ENCODE assay signal across 1 cellular context in the genomic region with DNA sequence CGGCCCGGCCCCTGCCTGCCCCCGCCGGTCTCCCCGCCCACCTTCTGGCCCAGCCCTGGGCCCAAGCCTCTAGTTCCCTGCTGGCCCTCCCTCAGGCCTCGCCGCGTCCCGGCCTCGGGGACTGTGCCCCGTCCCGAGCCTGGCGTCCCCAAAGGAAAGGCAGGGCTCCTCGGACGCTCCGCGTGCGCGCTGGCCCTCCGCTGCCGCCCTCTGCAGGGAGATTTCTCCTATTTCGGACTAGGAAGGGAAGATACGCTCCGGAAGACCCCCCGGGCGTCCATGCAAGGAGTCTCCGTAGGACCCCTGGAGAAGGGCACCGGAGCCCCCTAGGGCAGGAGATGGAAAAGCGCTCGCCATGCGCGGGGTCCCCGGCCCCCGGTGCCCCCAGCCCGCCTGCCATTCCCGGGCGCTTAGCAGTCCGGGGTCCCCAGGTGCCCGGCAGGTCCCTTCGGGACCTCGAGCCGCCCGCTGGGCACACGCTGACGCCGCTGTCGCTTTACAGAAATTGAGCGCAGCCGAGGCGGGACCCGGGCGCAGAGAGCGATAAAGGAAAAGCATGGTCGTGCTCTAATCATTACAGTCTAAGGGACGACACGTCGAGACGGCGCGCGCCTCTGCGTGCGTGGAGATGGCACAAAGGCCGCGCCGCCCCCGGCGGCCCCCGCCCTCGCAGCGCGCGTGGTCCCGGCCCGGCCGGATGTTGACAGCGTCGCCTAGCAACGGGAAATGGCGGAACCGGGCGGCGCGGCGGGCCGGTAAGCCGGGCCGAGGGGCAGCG.
A peak's percentile ranks its signal among the peaks of the same experiment; 100 is the strongest.
TF ChIP-seq lines count a peak whose summit lies in the region.

A gene with protein sequence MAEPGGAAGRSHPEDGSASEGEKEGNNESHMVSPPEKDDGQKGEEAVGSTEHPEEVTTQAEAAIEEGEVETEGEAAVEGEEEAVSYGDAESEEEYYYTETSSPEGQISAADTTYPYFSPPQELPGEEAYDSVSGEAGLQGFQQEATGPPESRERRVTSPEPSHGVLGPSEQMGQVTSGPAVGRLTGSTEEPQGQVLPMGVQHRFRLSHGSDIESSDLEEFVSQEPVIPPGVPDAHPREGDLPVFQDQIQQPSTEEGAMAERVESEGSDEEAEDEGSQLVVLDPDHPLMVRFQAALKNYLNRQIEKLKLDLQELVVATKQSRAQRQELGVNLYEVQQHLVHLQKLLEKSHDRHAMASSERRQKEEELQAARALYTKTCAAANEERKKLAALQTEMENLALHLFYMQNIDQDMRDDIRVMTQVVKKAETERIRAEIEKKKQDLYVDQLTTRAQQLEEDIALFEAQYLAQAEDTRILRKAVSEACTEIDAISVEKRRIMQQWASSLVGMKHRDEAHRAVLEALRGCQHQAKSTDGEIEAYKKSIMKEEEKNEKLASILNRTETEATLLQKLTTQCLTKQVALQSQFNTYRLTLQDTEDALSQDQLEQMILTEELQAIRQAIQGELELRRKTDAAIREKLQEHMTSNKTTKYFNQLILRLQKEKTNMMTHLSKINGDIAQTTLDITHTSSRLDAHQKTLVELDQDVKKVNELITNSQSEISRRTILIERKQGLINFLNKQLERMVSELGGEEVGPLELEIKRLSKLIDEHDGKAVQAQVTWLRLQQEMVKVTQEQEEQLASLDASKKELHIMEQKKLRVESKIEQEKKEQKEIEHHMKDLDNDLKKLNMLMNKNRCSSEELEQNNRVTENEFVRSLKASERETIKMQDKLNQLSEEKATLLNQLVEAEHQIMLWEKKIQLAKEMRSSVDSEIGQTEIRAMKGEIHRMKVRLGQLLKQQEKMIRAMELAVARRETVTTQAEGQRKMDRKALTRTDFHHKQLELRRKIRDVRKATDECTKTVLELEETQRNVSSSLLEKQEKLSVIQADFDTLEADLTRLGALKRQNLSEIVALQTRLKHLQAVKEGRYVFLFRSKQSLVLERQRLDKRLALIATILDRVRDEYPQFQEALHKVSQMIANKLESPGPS (plus strand): TSS at position 706 of the 778 bp plus-strand sequence. CDS start 21 bp downstream, at position 727.

TF ChIP-seq in HepG2, 621 proteins besides CTCF, POLR2A, EP300 and RAD21 (continued from another document and continues in another):
- TF ChIP-seq, protein P1, sequence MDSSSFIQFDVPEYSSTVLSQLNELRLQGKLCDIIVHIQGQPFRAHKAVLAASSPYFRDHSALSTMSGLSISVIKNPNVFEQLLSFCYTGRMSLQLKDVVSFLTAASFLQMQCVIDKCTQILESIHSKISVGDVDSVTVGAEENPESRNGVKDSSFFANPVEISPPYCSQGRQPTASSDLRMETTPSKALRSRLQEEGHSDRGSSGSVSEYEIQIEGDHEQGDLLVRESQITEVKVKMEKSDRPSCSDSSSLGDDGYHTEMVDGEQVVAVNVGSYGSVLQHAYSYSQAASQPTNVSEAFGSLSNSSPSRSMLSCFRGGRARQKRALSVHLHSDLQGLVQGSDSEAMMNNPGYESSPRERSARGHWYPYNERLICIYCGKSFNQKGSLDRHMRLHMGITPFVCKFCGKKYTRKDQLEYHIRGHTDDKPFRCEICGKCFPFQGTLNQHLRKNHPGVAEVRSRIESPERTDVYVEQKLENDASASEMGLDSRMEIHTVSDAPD (CRISPR knock-in tag; IDR thresholded peaks at IDR 0.05): peak; percentile 4; the same call in 1 of the 2 replicates
- TF ChIP-seq HOXA9 (CRISPR knock-in tag; IDR thresholded peaks at IDR 0.05; ENCODE audit: borderline replicate concordance) (peak; percentile 73; the same call in 1 of the 2 replicates), GABPA (IDR thresholded peaks at IDR 0.05; ENCODE audit: low read depth, low read length) (peak; percentile 73), GABPA (CRISPR knock-in tag; IDR thresholded peaks at IDR 0.05; ENCODE audit: low read depth) (peak; percentile 63), ZBTB1 (CRISPR knock-in tag; IDR thresholded peaks at IDR 0.05; ENCODE audit: borderline replicate concordance) (no peak), RELA (CRISPR knock-in tag; IDR thresholded peaks at IDR 0.05) (0 out of 2 replicates have a peak, but pooled peaks have one; percentile 59), JARID2 (CRISPR knock-in tag; IDR thresholded peaks at IDR 0.05; ENCODE audit: insufficient replicate concordance) (no peak), EEA1 (CRISPR knock-in tag; IDR thresholded peaks at IDR 0.05; ENCODE audit: borderline replicate concordance) (peak; percentile 87; the same call in 1 of the 2 replicates), GATAD2A (CRISPR knock-in tag; IDR thresholded peaks at IDR 0.05) (no peak; the same call in 1 of the 2 replicates), RBFOX2 (IDR thresholded peaks at IDR 0.05; ENCODE audit: low read depth, low read length) (peak; percentile 82), SP2 (CRISPR knock-in tag; IDR thresholded peaks at IDR 0.05) (peak; percentile 54; the same call in 1 of the 2 replicates), ZNF615 (CRISPR knock-in tag; IDR thresholded peaks at IDR 0.05; ENCODE audit: borderline replicate concordance) (0 out of 2 replicates have a peak, but pooled peaks have one; percentile 54), FOXA1 (IDR thresholded peaks at IDR 0.05) (no peak), FOXA1 (CRISPR knock-in tag; IDR thresholded peaks at IDR 0.05) (peak; percentile 68), SIN3A (IDR thresholded peaks at IDR 0.05; ENCODE audit: borderline replicate concordance, low read depth, low read length) (peak; percentile 100), MAZ (IDR thresholded peaks at IDR 0.05; ENCODE audit: borderline replicate concordance, low read depth, low read length) (peak; percentile 94), MAZ (CRISPR knock-in tag; IDR thresholded peaks at IDR 0.05; ENCODE audit: low read depth) (peak; percentile 86), YEATS2 (CRISPR knock-in tag; IDR thresholded peaks at IDR 0.05; ENCODE audit: borderline replicate concordance) (0 out of 2 replicates have a peak, but pooled peaks have one; percentile 24), JUND (CRISPR knock-in tag; IDR thresholded peaks at IDR 0.05) (0 out of 2 replicates have a peak, but pooled peaks have one; percentile 6), ZFP36L1 (CRISPR knock-in tag; IDR thresholded peaks at IDR 0.05) (peak; percentile 67), ZNF224 (CRISPR knock-in tag; IDR thresholded peaks at IDR 0.05) (peak; percentile 92; the same call in 1 of the 2 replicates), FOXC1 (CRISPR knock-in tag; IDR thresholded peaks at IDR 0.05; ENCODE audit: borderline replicate concordance) (peak; percentile 69; the same call in 1 of the 2 replicates), ZNF547 (CRISPR knock-in tag; IDR thresholded peaks at IDR 0.05) (peak; percentile 93), MEF2D (CRISPR knock-in tag; IDR thresholded peaks at IDR 0.05) (no peak), ATRX (CRISPR knock-in tag; IDR thresholded peaks at IDR 0.05; ENCODE audit: borderline replicate concordance) (no peak), ARID2 (CRISPR knock-in tag; IDR thresholded peaks at IDR 0.05; ENCODE audit: borderline replicate concordance) (0 out of 2 replicates have a peak, but pooled peaks have one; percentile 26), ZKSCAN5 (CRISPR knock-in tag; IDR thresholded peaks at IDR 0.05) (no peak), IKZF1 (IDR thresholded peaks at IDR 0.05) (no peak), HNRNPK (IDR thresholded peaks at IDR 0.05; ENCODE audit: low read depth, low read length, poor library complexity, severe bottlenecking) (peak; percentile 91), SKI (IDR thresholded peaks at IDR 0.05; ENCODE audit: partially characterized antibody) (peak; percentile 80), ZNF446 (CRISPR knock-in tag; IDR thresholded peaks at IDR 0.05) (0 out of 2 replicates have a peak, but pooled peaks have one; percentile 77), ZNF781 (CRISPR knock-in tag; IDR thresholded peaks at IDR 0.05; ENCODE audit: borderline replicate concordance, not compliant biosample characterization) (peak; percentile 50), ZMYM4 (CRISPR knock-in tag; IDR thresholded peaks at IDR 0.05) (0 out of 2 replicates have a peak, but pooled peaks have one; percentile 22)
- TF ChIP-seq, protein P2, sequence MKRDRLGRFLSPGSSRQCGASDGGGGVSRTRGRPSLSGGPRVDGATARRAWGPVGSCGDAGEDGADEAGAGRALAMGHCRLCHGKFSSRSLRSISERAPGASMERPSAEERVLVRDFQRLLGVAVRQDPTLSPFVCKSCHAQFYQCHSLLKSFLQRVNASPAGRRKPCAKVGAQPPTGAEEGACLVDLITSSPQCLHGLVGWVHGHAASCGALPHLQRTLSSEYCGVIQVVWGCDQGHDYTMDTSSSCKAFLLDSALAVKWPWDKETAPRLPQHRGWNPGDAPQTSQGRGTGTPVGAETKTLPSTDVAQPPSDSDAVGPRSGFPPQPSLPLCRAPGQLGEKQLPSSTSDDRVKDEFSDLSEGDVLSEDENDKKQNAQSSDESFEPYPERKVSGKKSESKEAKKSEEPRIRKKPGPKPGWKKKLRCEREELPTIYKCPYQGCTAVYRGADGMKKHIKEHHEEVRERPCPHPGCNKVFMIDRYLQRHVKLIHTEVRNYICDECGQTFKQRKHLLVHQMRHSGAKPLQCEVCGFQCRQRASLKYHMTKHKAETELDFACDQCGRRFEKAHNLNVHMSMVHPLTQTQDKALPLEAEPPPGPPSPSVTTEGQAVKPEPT (CRISPR knock-in tag; IDR thresholded peaks at IDR 0.05; ENCODE audit: low read depth): 0 out of 2 replicates have a peak, but pooled peaks have one; percentile 79
- TF ChIP-seq, protein P3, sequence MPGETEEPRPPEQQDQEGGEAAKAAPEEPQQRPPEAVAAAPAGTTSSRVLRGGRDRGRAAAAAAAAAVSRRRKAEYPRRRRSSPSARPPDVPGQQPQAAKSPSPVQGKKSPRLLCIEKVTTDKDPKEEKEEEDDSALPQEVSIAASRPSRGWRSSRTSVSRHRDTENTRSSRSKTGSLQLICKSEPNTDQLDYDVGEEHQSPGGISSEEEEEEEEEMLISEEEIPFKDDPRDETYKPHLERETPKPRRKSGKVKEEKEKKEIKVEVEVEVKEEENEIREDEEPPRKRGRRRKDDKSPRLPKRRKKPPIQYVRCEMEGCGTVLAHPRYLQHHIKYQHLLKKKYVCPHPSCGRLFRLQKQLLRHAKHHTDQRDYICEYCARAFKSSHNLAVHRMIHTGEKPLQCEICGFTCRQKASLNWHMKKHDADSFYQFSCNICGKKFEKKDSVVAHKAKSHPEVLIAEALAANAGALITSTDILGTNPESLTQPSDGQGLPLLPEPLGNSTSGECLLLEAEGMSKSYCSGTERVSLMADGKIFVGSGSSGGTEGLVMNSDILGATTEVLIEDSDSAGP (CRISPR knock-in tag; IDR thresholded peaks at IDR 0.05; ENCODE audit: borderline replicate concordance): peak; percentile 76; the same call in 1 of the 2 replicates
- TF ChIP-seq, protein P4, sequence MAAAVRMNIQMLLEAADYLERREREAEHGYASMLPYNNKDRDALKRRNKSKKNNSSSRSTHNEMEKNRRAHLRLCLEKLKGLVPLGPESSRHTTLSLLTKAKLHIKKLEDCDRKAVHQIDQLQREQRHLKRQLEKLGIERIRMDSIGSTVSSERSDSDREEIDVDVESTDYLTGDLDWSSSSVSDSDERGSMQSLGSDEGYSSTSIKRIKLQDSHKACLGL (CRISPR knock-in tag; IDR thresholded peaks at IDR 0.05): peak; percentile 91
- TF ChIP-seq, protein P5, sequence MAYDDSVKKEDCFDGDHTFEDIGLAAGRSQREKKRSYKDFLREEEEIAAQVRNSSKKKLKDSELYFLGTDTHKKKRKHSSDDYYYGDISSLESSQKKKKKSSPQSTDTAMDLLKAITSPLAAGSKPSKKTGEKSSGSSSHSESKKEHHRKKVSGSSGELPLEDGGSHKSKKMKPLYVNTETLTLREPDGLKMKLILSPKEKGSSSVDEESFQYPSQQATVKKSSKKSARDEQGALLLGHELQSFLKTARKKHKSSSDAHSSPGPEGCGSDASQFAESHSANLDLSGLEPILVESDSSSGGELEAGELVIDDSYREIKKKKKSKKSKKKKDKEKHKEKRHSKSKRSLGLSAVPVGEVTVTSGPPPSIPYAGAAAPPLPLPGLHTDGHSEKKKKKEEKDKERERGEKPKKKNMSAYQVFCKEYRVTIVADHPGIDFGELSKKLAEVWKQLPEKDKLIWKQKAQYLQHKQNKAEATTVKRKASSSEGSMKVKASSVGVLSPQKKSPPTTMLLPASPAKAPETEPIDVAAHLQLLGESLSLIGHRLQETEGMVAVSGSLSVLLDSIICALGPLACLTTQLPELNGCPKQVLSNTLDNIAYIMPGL (CRISPR knock-in tag; IDR thresholded peaks at IDR 0.05; ENCODE audit: borderline replicate concordance in 1 of 2, low read depth in 1 of 2): peak in 1 of 2 experiments; percentile 26; a peak in 1 of 4 replicates
- TF ChIP-seq, protein P6, sequence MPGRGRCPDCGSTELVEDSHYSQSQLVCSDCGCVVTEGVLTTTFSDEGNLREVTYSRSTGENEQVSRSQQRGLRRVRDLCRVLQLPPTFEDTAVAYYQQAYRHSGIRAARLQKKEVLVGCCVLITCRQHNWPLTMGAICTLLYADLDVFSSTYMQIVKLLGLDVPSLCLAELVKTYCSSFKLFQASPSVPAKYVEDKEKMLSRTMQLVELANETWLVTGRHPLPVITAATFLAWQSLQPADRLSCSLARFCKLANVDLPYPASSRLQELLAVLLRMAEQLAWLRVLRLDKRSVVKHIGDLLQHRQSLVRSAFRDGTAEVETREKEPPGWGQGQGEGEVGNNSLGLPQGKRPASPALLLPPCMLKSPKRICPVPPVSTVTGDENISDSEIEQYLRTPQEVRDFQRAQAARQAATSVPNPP (CRISPR knock-in tag; IDR thresholded peaks at IDR 0.05): no peak
